In genomic region chr1:211634931-211635330, GRCh38 we compare ENCODE assay signal across 25 cellular contexts. TPM values are rescaled to one million over a fixed set of nuclear protein-coding genes. Genes with fewer than 3 reads are reported as not detected.
"Had no signal": no experiment of that assay in that cellular context is flagged by ENCODE, and none has a peak within 500 bp of the region (broad histone marks: within the 10 kb centered on the region; RNA-seq: fewer than 3 reads in every experiment).

No MANE protein-coding gene starts in this region.

- H3K36me3 ChIP-seq: left ventricle myocardium inferior, neural progenitor cell, neutrophil, ovary, stomach, thyroid gland, transverse colon, upper lobe of left lung had no signal

- H2AFZ ChIP-seq: neural progenitor cell had no signal

- H3K9me3 ChIP-seq: left ventricle myocardium inferior, neutrophil, ovary, stomach, testis, thyroid gland, transverse colon, upper lobe of left lung had no signal

- H3K4me3 ChIP-seq: left ventricle myocardium inferior, lung, neural progenitor cell, ovary, skin epidermis, stomach, testis, thyroid gland, transverse colon, upper lobe of left lung had no signal

- FAIRE-seq: urothelium cell line had no signal

- H3K9ac ChIP-seq: neural progenitor cell had no signal

- ATAC-seq: natural killer cell; right cardiac atrium; stimulated activated naive B cell treated with anti-CD40 and anti-IgM and Interleukin-4, amounts not matched to agents 10 μg/mL and 1 μg/mL and 100 μg/mL, for 72 hours; stimulated activated naive CD8-positive, alpha-beta T cell treated with anti-CD3 and anti-CD28 coated beads, Interleukin-15, Interleukin-2, amounts not matched to agents 100 U/mL and 50 U/mL, for 24 hours had no signal

- DNase-seq: head of caudate nucleus; islet precursor cell; left ventricle myocardium inferior; naive B cell; natural killer cell; nephron progenitor cell; occipital lobe; right cardiac atrium; stimulated activated CD4-positive, alpha-beta T cell treated with anti-CD3 and anti-CD28 coated beads, Interleukin-12 subunit alpha, Interleukin-12 subunit beta, amount 100 ng/mL, for 4 hours; stimulated activated CD4-positive, alpha-beta T cell treated with anti-CD3 and anti-CD28 coated beads, Interleukin-15, amount 100 ng/mL, for 24 hours; stimulated activated CD4-positive, alpha-beta T cell treated with anti-CD3 and anti-CD28 coated beads, Interleukin-2, amount 100 ng/mL, for 24 hours; stimulated activated CD4-positive, alpha-beta T cell treated with anti-CD3 and anti-CD28 coated beads, Interleukin-4, amount 100 ng/mL, for 1 hour; stimulated activated naive B cell treated with anti-CD40 and anti-IgM and Interleukin-4, amounts not matched to agents 10 μg/mL and 1 μg/mL and 100 μg/mL, for 72 hours; stimulated activated naive CD8-positive, alpha-beta T cell treated with anti-CD3 and anti-CD28 coated beads, Interleukin-15, Interleukin-2, amounts not matched to agents 100 U/mL and 50 U/mL, for 24 hours; stomach; testis; thyroid gland; transverse colon; upper lobe of left lung had no signal

- H3K27me3 ChIP-seq: neural progenitor cell, ovary, stomach, testis, thyroid gland, transverse colon, upper lobe of left lung had no signal

- H3K4me2 ChIP-seq: neural progenitor cell had no signal

- H3K27ac ChIP-seq: left ventricle myocardium inferior, neural progenitor cell, neutrophil, ovary, skin epidermis, stomach, testis, thyroid gland, transverse colon, upper lobe of left lung had no signal

RNA-seq across cellular contexts. Expression of gene NEK2, which starts 40.5 kb away (rescaled TPM):
- polyA plus RNA-seq: right cardiac atrium had no signal
